2 cellular contexts compared by ENCODE assay signal in the genomic region with DNA sequence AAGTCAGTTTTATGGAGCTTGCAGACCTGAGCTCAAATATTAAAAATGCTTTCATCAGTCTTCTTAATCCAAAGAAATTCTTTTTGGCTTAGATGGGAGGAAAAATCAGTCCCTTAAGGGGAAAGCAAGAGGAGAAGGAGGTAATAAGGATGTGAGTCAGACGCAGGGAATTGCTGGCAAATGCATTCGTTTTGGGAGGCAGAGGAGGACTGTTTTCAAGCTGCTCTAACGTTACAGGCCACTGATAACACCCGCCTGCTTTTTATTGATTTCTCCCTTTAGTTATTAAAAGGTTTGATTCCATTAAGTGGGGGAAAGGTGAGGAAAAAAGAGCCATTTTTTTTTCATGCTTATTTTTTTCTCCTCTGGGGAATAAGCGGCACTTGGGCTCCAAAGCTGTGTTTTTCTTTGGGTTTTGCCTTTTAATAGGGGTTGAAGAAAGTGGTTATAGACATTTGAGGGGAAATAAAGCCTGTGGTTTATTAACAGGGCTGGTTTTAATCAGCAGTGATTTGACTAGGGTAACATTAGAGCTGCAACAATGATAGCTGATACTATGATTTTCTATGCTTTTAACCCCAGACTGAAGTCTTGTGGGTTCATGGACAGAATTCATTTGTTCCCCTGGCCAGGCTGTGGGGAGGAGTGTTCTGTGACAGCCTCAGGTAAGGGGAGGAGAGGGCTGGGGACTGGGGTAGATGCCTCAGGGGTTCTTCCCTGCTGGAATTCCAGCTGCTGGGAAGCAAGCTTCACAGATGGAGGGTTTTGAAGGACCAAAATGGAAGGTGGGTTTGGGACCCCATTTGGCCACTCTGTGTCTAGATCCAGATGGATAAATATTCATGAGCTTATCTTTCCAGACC.
TF ChIP-seq lines count a peak whose summit lies in the region.

No MANE protein-coding gene starts in this region.

TF ChIP-seq in liver, 16 proteins besides CTCF, POLR2A, EP300 and RAD21 (continued from another document):
- TF ChIP-seq MAX (IDR thresholded peaks at IDR 0.05) (no peak), YY1 (IDR thresholded peaks at IDR 0.05) (peak; percentile 72), FOXA1 (IDR thresholded peaks at IDR 0.05) (no peak)

TF ChIP-seq in HepG2, 621 proteins besides CTCF, POLR2A, EP300 and RAD21 (continued from another document):
- TF ChIP-seq, protein P1, sequence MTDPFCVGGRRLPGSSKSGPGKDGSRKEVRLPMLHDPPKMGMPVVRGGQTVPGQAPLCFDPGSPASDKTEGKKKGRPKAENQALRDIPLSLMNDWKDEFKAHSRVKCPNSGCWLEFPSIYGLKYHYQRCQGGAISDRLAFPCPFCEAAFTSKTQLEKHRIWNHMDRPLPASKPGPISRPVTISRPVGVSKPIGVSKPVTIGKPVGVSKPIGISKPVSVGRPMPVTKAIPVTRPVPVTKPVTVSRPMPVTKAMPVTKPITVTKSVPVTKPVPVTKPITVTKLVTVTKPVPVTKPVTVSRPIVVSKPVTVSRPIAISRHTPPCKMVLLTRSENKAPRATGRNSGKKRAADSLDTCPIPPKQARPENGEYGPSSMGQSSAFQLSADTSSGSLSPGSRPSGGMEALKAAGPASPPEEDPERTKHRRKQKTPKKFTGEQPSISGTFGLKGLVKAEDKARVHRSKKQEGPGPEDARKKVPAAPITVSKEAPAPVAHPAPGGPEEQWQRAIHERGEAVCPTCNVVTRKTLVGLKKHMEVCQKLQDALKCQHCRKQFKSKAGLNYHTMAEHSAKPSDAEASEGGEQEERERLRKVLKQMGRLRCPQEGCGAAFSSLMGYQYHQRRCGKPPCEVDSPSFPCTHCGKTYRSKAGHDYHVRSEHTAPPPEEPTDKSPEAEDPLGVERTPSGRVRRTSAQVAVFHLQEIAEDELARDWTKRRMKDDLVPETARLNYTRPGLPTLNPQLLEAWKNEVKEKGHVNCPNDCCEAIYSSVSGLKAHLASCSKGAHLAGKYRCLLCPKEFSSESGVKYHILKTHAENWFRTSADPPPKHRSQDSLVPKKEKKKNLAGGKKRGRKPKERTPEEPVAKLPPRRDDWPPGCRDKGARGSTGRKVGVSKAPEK (CRISPR knock-in tag; IDR thresholded peaks at IDR 0.05; ENCODE audit: borderline replicate concordance) = no peak
